Comparison of ENCODE assay signal across 1 cellular context in genomic region chr3:190188197-190188596, GRCh38.
TF ChIP-seq lines count a peak whose summit lies in the region.

No MANE protein-coding gene starts in this region.

TF ChIP-seq in A549, 52 proteins besides CTCF, POLR2A, EP300 and RAD21 (continued from another document):
- no peak for TF ChIP-seq PBX3 (IDR thresholded peaks at IDR 0.05)
- no peak for TF ChIP-seq HOXB13 (CRISPR knock-in tag; IDR thresholded peaks at IDR 0.05; ENCODE audit: low read depth)
- no peak for TF ChIP-seq SMC3 (IDR thresholded peaks at IDR 0.05)
